ENCODE assay signal across 14 cellular contexts in the genomic region with DNA sequence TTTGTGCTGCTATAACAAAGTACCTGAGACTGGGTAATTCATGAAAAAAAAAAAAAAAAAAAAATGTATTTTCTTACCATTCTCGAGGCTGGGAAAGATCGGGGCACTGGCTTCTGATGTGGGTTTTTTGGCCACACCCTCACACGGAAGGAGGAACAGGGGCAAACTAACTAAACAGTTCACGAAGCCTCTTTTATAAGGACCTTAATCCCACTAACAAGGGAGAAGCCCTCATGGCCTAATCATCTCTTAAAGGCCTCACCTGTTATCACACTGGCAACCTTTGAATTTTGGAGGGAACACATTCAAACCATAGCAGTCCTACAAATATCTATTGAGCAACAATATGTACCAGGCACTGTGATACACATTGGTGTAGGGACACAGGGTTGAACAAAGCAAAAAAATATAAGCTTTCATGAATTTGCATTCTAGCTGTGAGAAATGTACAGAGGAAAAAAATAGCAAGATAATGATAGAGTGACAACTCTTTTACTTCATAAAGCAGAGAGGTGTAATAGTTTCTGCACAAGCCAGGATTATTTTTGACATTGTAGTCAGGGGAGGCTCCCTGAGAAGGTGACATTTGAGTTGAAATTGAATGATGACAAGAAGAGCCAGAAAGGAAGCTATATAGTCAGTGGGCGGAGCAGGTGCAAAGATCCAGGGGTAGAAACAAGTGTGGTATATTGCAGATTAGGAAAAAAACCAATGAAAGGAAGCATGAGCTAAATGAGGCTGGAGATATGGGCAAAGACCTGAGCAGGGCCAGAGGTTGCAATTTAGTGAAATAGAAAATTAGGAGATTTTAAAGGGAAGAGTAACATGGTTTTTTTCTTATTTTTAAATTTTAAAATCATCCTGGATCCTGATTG.
DNase-seq lines count a peak whose midpoint lies in the region; ATAC-seq and TF ChIP-seq lines count a peak whose summit lies in the region.
"Had no signal": no experiment of that assay in that cellular context is flagged by ENCODE, and none has a peak within 500 bp of the region (broad histone marks: within the 10 kb centered on the region; RNA-seq: fewer than 3 reads in every experiment).

No MANE protein-coding gene starts in this region.

- H3K9ac ChIP-seq in Karpas-422 (ENCODE audit: low read length) = no peak overlapping the region

- DNase-seq in Karpas-422 = no peak
- DNase-seq in left lobe of liver (ENCODE audit: low spot score) = no peak
- no peak for DNase-seq in NCI-H187 treated with DMSO at 0.1 percent for 48 hours (lab: John Stamatoyannopoulos, UW)
- no peak for DNase-seq in Right ventricle myocardium inferior (ENCODE audit: missing footprints)
- no peak for DNase-seq in stimulated activated CD4-positive, alpha-beta T cell treated with anti-CD3 and anti-CD28 coated beads, Interleukin-15, amount 100 ng/mL, for 24 hours
- DNase-seq: activated CD4-positive, alpha-beta T cell treated with anti-CD3 and anti-CD28 coated beads, Interleukin-2, amount 50 U/mL, for 1 hour; activated T-cell treated with anti-CD3 and anti-CD28 coated beads, Interleukin-2, amount 50 U/mL, for 48 hours; NCI-H1105 treated with DMSO at 0.1 percent for 48 hours; NCI-H2227 treated with DMSO at 0.1 percent for 48 hours; occipital lobe; spleen had no signal

- no peaks in the 10 kb centered on the region for H4K20me1 ChIP-seq in Karpas-422 (ENCODE audit: insufficient read depth, low read depth, low read length)

- H3K27ac ChIP-seq in ACC112 (ENCODE audit: low read depth, low read length) (peak overlapping the region; percentile 95), Karpas-422 (ENCODE audit: low read length) (no peak overlapping the region), VCaP (peak overlapping the region; percentile 58)

- H3K9me2 ChIP-seq in Karpas-422 (replicated peaks; ENCODE audit: insufficient read depth, low read length) = no peaks in the 10 kb centered on the region

- H3K4me3 ChIP-seq in ACC112 (ENCODE audit: low read depth, low read length) = peak overlapping the region; percentile 42
- H3K4me3 ChIP-seq in Karpas-422 (ENCODE audit: low read length) = no peak overlapping the region

- H3K4me1 ChIP-seq in ACC112 (ENCODE audit: control insufficient read depth, insufficient read depth, low read length, unreplicated experiment) (peaks cover 38% of the 10 kb centered on the region), Karpas-422 (ENCODE audit: low read length) (no peaks in the 10 kb centered on the region)

- H3K36me3 ChIP-seq in ACC112 (ENCODE audit: insufficient read depth, low read length) (no peaks in the 10 kb centered on the region), Karpas-422 (ENCODE audit: insufficient read depth, low read length) (no peaks in the 10 kb centered on the region)
- H3K36me3 ChIP-seq: spleen had no signal

- TF ChIP-seq CTCF in VCaP (conservative IDR thresholded peaks at IDR 0.05) = no peak

- H3K9me3 ChIP-seq in Karpas-422 (ENCODE audit: low read length) = no peaks in the 10 kb centered on the region
- H3K9me3 ChIP-seq: spleen had no signal

- ATAC-seq in left lobe of liver (peak; percentile 72), GM19467 (IDR thresholded peaks at IDR 0.05; ENCODE audit: unreplicated experiment) (no peak), Right ventricle myocardium inferior (no peak)

- peak overlapping the region; percentile 34 for H3K4me2 ChIP-seq in Karpas-422 (ENCODE audit: low read depth, low read length, poor library complexity, severe bottlenecking)

- no peaks in the 10 kb centered on the region for H3K79me2 ChIP-seq in ACC112 (ENCODE audit: control insufficient read depth, insufficient read depth, low read length, unreplicated experiment)
- H3K79me2 ChIP-seq in Karpas-422 (ENCODE audit: low read length) = no peaks in the 10 kb centered on the region

- H3K27me3 ChIP-seq in ACC112 (ENCODE audit: insufficient read depth, low read length) (no peaks in the 10 kb centered on the region), Karpas-422 (ENCODE audit: low read length) (no peaks in the 10 kb centered on the region)
- H3K27me3 ChIP-seq: spleen had no signal

- no peak overlapping the region for H2AFZ ChIP-seq in ACC112 (ENCODE audit: low read length, unreplicated experiment)
- 0 out of 2 replicates have a peak overlapping the region, but pooled peaks have one; percentile 39 for H2AFZ ChIP-seq in Karpas-422 (ENCODE audit: low read length)

- intact Hi-C loops in Right ventricle myocardium inferior (cut with DNase I) = loop anchor here (1.0 to 5.0 kb wide), 3 partner anchors 138 to 242 kb away; partner anchors contain the start of gene ALDH7A1
